8 cellular contexts compared by ENCODE assay signal in the genomic region with DNA sequence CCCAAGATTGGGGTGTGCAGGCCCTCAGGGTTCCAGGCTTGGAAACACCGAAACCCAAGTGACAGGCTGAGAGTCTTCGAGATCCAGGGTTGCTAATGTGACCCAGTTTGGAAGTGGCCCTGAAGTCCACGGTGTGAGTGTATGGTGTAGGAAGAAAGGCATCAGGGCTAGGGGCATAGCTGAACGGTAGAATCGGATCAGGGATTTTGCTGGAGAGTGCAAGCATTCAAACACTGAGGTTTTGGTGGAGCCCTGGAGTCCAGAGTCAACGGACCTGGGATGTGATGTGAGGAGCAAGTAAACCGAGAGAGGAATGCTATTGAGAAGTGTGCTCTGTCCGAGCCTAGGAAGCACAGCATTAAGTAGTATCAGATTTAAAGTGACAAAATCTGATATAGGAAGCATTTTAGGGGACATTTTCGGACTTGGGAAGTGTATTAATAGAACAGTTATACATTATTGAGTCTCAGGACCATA. TPM values are rescaled to one million over a fixed set of nuclear protein-coding genes. Genes with fewer than 3 reads are reported as not detected.
A peak's percentile ranks its signal among the peaks of the same experiment; 100 is the strongest.
DNase-seq lines count a peak whose midpoint lies in the region; ATAC-seq and TF ChIP-seq lines count a peak whose summit lies in the region.

No MANE protein-coding gene starts in this region.

- H3K27ac ChIP-seq in fibroblast of lung (ENCODE audit: insufficient read depth, low read length), result peak overlapping the region; percentile 98

- peak overlapping the region; percentile 99 for H3K4me2 ChIP-seq in fibroblast of lung (ENCODE audit: extremely low read depth, insufficient read depth, low read length)

- H3K4me1 ChIP-seq in fibroblast of lung (ENCODE audit: control insufficient read depth, extremely low read depth, insufficient read depth, low read length), result peaks cover 2% of the 10 kb centered on the region
- H3K4me1 ChIP-seq in neuron (ENCODE audit: insufficient read depth, low read length), result peaks cover 17% of the 10 kb centered on the region

- H3K9ac ChIP-seq in fibroblast of lung (ENCODE audit: insufficient read depth, low read length), result peak overlapping the region; percentile 98

- H3K79me2 ChIP-seq in fibroblast of lung (ENCODE audit: control insufficient read depth, insufficient read depth, low read length), result peaks cover 50% of the 10 kb centered on the region

- peak; percentile 32 for ATAC-seq in SK-N-SH treated with all-trans-retinoic acid at 6 μM for 48 hours
- ATAC-seq in HG03342 (IDR thresholded peaks at IDR 0.05; ENCODE audit: unreplicated experiment), result no peak

- no peak for DNase-seq in BJ (ENCODE audit: low read depth)
- peak; percentile 44 for DNase-seq in HCEC 1CT
- DNase-seq in fibroblast of lung (ENCODE audit: low read depth in 2 of 2), result peak; percentile 22 to 40
- DNase-seq in NK-92 (lab: John Stamatoyannopoulos, UW; ENCODE audit: unreplicated experiment), result no peak
- DNase-seq in effector CD4-positive, alpha-beta T cell, result no peak

- H3K4me3 ChIP-seq in BJ (ENCODE audit: low read depth, low read length) (peak overlapping the region; percentile 97), fibroblast of lung (replicated peaks in 1 of 4; ENCODE audit: control extremely low read depth in 1 of 4, insufficient read depth in 1 of 4, low read depth in 3 of 4, low read length in 4 of 4) (peak overlapping the region; percentile 82 to 96 (median 90)), neuron (ENCODE audit: low read length) (peak overlapping the region; percentile 89)

- H2AFZ ChIP-seq in fibroblast of lung (ENCODE audit: low read length), result peak overlapping the region; percentile 89
- H2AFZ ChIP-seq in neuron (ENCODE audit: low read depth, low read length), result no peak overlapping the region

- TF ChIP-seq CTCF in BJ (IDR thresholded peaks at IDR 0.05; ENCODE audit: insufficient read depth, low read depth, low read length), result no peak
- no peak for TF ChIP-seq CTCF in fibroblast of lung (conservative IDR thresholded peaks at IDR 0.05 in 1 of 2, IDR thresholded peaks at IDR 0.05 in 1 of 2; ENCODE audit: low read depth in 1 of 2, low read length in 2 of 2)

- H3K27me3 ChIP-seq in BJ (ENCODE audit: control insufficient read depth, insufficient read depth, low read length) (no peaks in the 10 kb centered on the region), fibroblast of lung (ENCODE audit: control insufficient read depth, insufficient read depth, low read length) (no peaks in the 10 kb centered on the region), neuron (ENCODE audit: insufficient read depth, low read length) (no peaks in the 10 kb centered on the region)

- CTCF ChIA-PET in BJ (lab: Yijun Ruan, JAX), result interaction anchor here (1.2 kb wide), 1 partner anchor 157 kb away, joined by 4 read pairs; no protein-coding TSS in a partner anchor

- POLR2A ChIA-PET in BJ (lab: Charles Lee), result no interaction called here

- H3K36me3 ChIP-seq in BJ (ENCODE audit: control insufficient read depth, insufficient read depth, low read length) (no peaks in the 10 kb centered on the region), fibroblast of lung (ENCODE audit: control insufficient read depth, insufficient read depth, low read length) (no peaks in the 10 kb centered on the region), neuron (ENCODE audit: insufficient read depth, low read length) (peaks cover 3% of the 10 kb centered on the region)

- no peaks in the 10 kb centered on the region for H3K9me3 ChIP-seq in fibroblast of lung (ENCODE audit: control insufficient read depth, insufficient read depth, low read depth, low read length)
- no peaks in the 10 kb centered on the region for H3K9me3 ChIP-seq in neuron (ENCODE audit: low read length)

- no peaks in the 10 kb centered on the region for H4K20me1 ChIP-seq in fibroblast of lung (ENCODE audit: control insufficient read depth, extremely low read depth, insufficient read depth, low read length)

TF ChIP-seq in SK-N-SH treated with all-trans-retinoic acid at 6 μM for 48 hours, 23 proteins besides CTCF, POLR2A, EP300 and RAD21:
- TF ChIP-seq ZFP3 (CRISPR knock-in tag; IDR thresholded peaks at IDR 0.05) (no peak), CSDC2 (CRISPR knock-in tag; IDR thresholded peaks at IDR 0.05) (0 out of 2 replicates have a peak, but pooled peaks have one; percentile 49)
TF ChIP-seq in SK-N-SH treated with all-trans-retinoic acid at 6 μM for 48 hours: peak in this region for 1.

RNA-seq across cellular contexts. Expression of gene NFYC, which starts 1.0 kb away (rescaled TPM):
- polyA plus RNA-seq in BJ (2011; rRNA removed) (35.0 and 63.2 TPM in 2 replicates), fibroblast of lung (31.0 and 48.2 TPM in 2 replicates)
- polyA minus RNA-seq in BJ (2011; rRNA and poly(A)+ RNA removed), result 50.8 and 59.2 TPM in 2 replicates
- 17.5 and 23.8 TPM in 2 replicates for total RNA-seq in fibroblast of lung
- polyA plus RNA-seq in fibroblast of lung (2012), result 20.3 and 30.2 TPM in 2 replicates
- 24.9 and 44.5 TPM in 2 replicates for polyA minus RNA-seq in fibroblast of lung (ENCODE audit: low replicate concordance)

RNA-seq across cellular contexts. Expression of gene RIMS3, which starts 27.0 kb away (rescaled TPM):
- polyA plus RNA-seq in BJ (2011; rRNA removed) (0.43 and 0.59 TPM in 2 replicates), fibroblast of lung (0.11 and 0.12 TPM in 2 replicates)
- 0.47 and 1.4 TPM in 2 replicates for polyA minus RNA-seq in BJ (2011; rRNA and poly(A)+ RNA removed)
- 0.33 and 0.51 TPM in 2 replicates for total RNA-seq in fibroblast of lung
- polyA plus RNA-seq in fibroblast of lung (2012), result 0.13 and 0.16 TPM in 2 replicates
- polyA minus RNA-seq in fibroblast of lung (ENCODE audit: low replicate concordance), result 0.43 TPM in 1 of 2 replicates, not detected in the other

Comparison
In these comparisons a context has a peak if more than half of its experiments do, and no peak if none do; other contexts are left out.
1. DNase-seq: peak in HCEC 1CT (single experiment) and fibroblast of lung (2 of 2); none in BJ (single experiment), NK-92 (single experiment) and effector CD4-positive, alpha-beta T cell (single experiment).
2. Peak in every context shown above with its lines, with median percentiles within 50 percentile points of each other: H3K4me3 ChIP-seq.